In genomic region chr14:88565427-88565826, GRCh38 we compare ENCODE assay signal across 30 cellular contexts. TPM values are rescaled to one million over a fixed set of nuclear protein-coding genes. Genes with fewer than 3 reads are reported as not detected.
"Had no signal": no experiment of that assay in that cellular context is flagged by ENCODE, and none has a peak within 500 bp of the region (broad histone marks: within the 10 kb centered on the region; RNA-seq: fewer than 3 reads in every experiment).

No MANE protein-coding gene starts in this region.

- H3K27ac Mint-ChIP-seq: activated CD4-positive, alpha-beta T cell treated with anti-CD3 and anti-CD28 coated beads for 36 hours; activated CD4-positive, alpha-beta T cell treated with anti-CD3 and anti-CD28 coated beads, Interleukin-2, amount 10 ng/mL, durations not matched to agents 7 days and 5 days; activated CD8-positive, alpha-beta T cell treated with anti-CD3 and anti-CD28 coated beads, Interleukin-2, amount 10 ng/mL, durations not matched to agents 7 days and 5 days; activated naive CD8-positive, alpha-beta T cell treated with anti-CD3 and anti-CD28 coated beads, Interleukin-2, amount 10 ng/mL, durations not matched to agents 7 days and 5 days had no signal

- H3K4me3 Mint-ChIP-seq: activated CD4-positive, alpha-beta T cell treated with anti-CD3 and anti-CD28 coated beads for 36 hours; activated CD4-positive, alpha-beta T cell treated with anti-CD3 and anti-CD28 coated beads, Interleukin-2, amount 10 ng/mL, durations not matched to agents 7 days and 5 days; activated CD8-positive, alpha-beta T cell treated with anti-CD3 and anti-CD28 coated beads, Interleukin-2, amount 10 ng/mL, durations not matched to agents 7 days and 5 days; activated naive CD8-positive, alpha-beta T cell treated with anti-CD3 and anti-CD28 coated beads, Interleukin-2, amount 10 ng/mL, durations not matched to agents 7 days and 5 days; activated T-cell treated with anti-CD3 and anti-CD28 coated beads, Interleukin-2, amount 50 U/mL, for 4 hours had no signal

- H3K36me3 ChIP-seq: breast epithelium had no signal

- DNase-seq: activated CD4-positive, alpha-beta T cell treated with anti-CD3 and anti-CD28 coated beads for 36 hours; activated CD4-positive, alpha-beta T cell treated with anti-CD3 and anti-CD28 coated beads, Interleukin-2, amount 10 ng/mL, durations not matched to agents 7 days and 5 days; activated CD4-positive, alpha-beta T cell treated with anti-CD3 and anti-CD28 coated beads, Interleukin-2, amount 50 U/mL, for 48 hours; activated CD8-positive, alpha-beta memory T cell treated with anti-CD3 and anti-CD28 coated beads, Interleukin-2, amount 50 U/mL, for 4 hours; activated CD8-positive, alpha-beta T cell treated with anti-CD3 and anti-CD28 coated beads, Interleukin-2, amount 10 ng/mL, durations not matched to agents 7 days and 5 days; activated effector memory CD4-positive, alpha-beta T cell treated with Interleukin-2 at 50 U/mL for 16 hours; activated naive CD4-positive, alpha-beta T cell treated with anti-CD3 and anti-CD28 coated beads, Interleukin-2, amount 50 U/mL, for 16 hours; activated naive CD8-positive, alpha-beta T cell treated with anti-CD3 and anti-CD28 coated beads, Interleukin-2, amount 10 ng/mL, durations not matched to agents 7 days and 5 days; activated T-cell treated with anti-CD3 and anti-CD28 coated beads for 4 hours; activated T-cell treated with anti-CD3 and anti-CD28 coated beads, Interleukin-2, amount 50 U/mL, for 4 hours; amygdala; Kasumi-1; KG1; MM.1S; MV-4-11; NCI-H1092; NCI-H1436 treated with DMSO at 0.1 percent for 48 hours; NCI-H1694 treated with DMSO at 0.1 percent for 48 hours; NCI-H2029; NCI-H345; NCI-H524 treated with DMSO at 0.1 percent for 48 hours; SHP77; SJCRH30; T1000 had no signal

- H3K27me3 ChIP-seq: ascending aorta, breast epithelium, SJCRH30 had no signal

- ATAC-seq: activated CD4-positive, alpha-beta T cell treated with anti-CD3 and anti-CD28 coated beads for 36 hours; activated CD4-positive, CD25-positive, alpha-beta regulatory T cell treated with anti-CD3 and anti-CD28 coated beads, Interleukin-2, amount 50 U/mL, for 24 hours; activated CD8-positive, alpha-beta T cell treated with anti-CD3 and anti-CD28 coated beads, Interleukin-2, amount 10 ng/mL, durations not matched to agents 7 days and 5 days; activated T-cell treated with anti-CD3 and anti-CD28 coated beads, Interleukin-2, amount 50 U/mL, for 4 hours; Panc1 had no signal

- H3K27ac ChIP-seq: ascending aorta, breast epithelium, SJCRH30, SK-N-MC had no signal

- H3K9me3 Mint-ChIP-seq: activated T-cell treated with anti-CD3 and anti-CD28 coated beads, Interleukin-2, amount 50 U/mL, for 4 hours had no signal

- H3K4me3 ChIP-seq: ascending aorta, breast epithelium, SJCRH30 had no signal

- H3K4me1 ChIP-seq: breast epithelium had no signal

- H3K9me3 ChIP-seq: ascending aorta, breast epithelium, SJCRH30 had no signal

RNA-seq across cellular contexts. Expression of gene PTPN21, which starts 10.6 kb away (rescaled TPM):
- total RNA-seq: activated CD4-positive, alpha-beta T cell treated with anti-CD3 and anti-CD28 coated beads, Interleukin-2, amount 10 ng/mL, durations not matched to agents 7 days and 5 days; activated naive CD8-positive, alpha-beta T cell treated with anti-CD3 and anti-CD28 coated beads, Interleukin-2, amount 10 ng/mL, durations not matched to agents 7 days and 5 days; T-helper 1 cell treated with Interleukin-12 subunit alpha and Interleukin-12 subunit beta and Interleukin-4 antibody, amounts not matched to agents 30 ng/mL and 1 ng/mL, for 36 hours had no signal
